Comparison of ENCODE assay signal across 14 cellular contexts in genomic region chr15:49521802-49522201, GRCh38.
A peak's percentile ranks its signal among the peaks of the same experiment; 100 is the strongest.
DNase-seq lines count a peak whose midpoint lies in the region; ATAC-seq and TF ChIP-seq lines count a peak whose summit lies in the region.
"Had no signal": no experiment of that assay in that cellular context is flagged by ENCODE, and none has a peak within 500 bp of the region (broad histone marks: within the 10 kb centered on the region; RNA-seq: fewer than 3 reads in every experiment).

No MANE protein-coding gene starts in this region.

- peaks cover 42% of the 10 kb centered on the region for H3K36me3 Mint-ChIP-seq in WTC11
- peaks cover 13% of the 10 kb centered on the region for H3K36me3 Mint-ChIP-seq in glutamatergic neuron (ENCODE audit: unreplicated experiment)
- H3K36me3 Mint-ChIP-seq in T-helper 2 cell treated with Interferon-gamma antibody and Interleukin-4, amounts not matched to agents 5 μg/mL and 100 μg/mL, for 36 hours (ENCODE audit: low read depth): no peaks in the 10 kb centered on the region

- H3K79me2 ChIP-seq in Loucy (ENCODE audit: insufficient read depth, low read length): no peaks in the 10 kb centered on the region

- no peak overlapping the region for H3K27ac ChIP-seq in liver (ENCODE audit: low read depth in 1 of 2, low read length in 2 of 2)
- H3K27ac ChIP-seq: testis had no signal

- DNase-seq in DMS53 (lab: John Stamatoyannopoulos, UW): peak; percentile 17
- DNase-seq in DMS53 treated with DMSO at 0.1 percent for 48 hours (lab: John Stamatoyannopoulos, UW; ENCODE audit: unreplicated experiment): no peak
- DNase-seq in WTC11 (ENCODE audit: low spot score): no peak
- DNase-seq in glutamatergic neuron: no peak
- no peak for DNase-seq in T-helper 2 cell treated with Interferon-gamma antibody and Interleukin-4, amounts not matched to agents 5 μg/mL and 100 μg/mL, for 36 hours (ENCODE audit: low spot score)
- no peak for DNase-seq in activated CD4-positive, alpha-beta T cell treated with anti-CD3 and anti-CD28 coated beads for 1 hour
- DNase-seq: activated CD4-positive, CD25-positive, alpha-beta regulatory T cell; NCI-H2029; right cardiac atrium; testis had no signal

- H3K9me3 Mint-ChIP-seq in WTC11 (peaks cover 67% of the 10 kb centered on the region), glutamatergic neuron (ENCODE audit: unreplicated experiment) (peaks cover 12% of the 10 kb centered on the region)
- H3K9me3 Mint-ChIP-seq in T-helper 2 cell treated with Interferon-gamma antibody and Interleukin-4, amounts not matched to agents 5 μg/mL and 100 μg/mL, for 36 hours: peaks cover 21% of the 10 kb centered on the region

- CTCF ChIA-PET in WTC11 (lab: Charles Lee): no interaction called here

- POLR2A ChIA-PET in WTC11 (lab: Charles Lee): no interaction called here

- no peak overlapping the region for H3K4me2 ChIP-seq in Loucy (ENCODE audit: low read depth, low read length, poor library complexity, severe bottlenecking)

- WGBS in liver: 64% methylated on average over 3 of the region's 3 CpGs

- H3K4me3 Mint-ChIP-seq in WTC11 (no peak overlapping the region), glutamatergic neuron (ENCODE audit: unreplicated experiment) (no peak overlapping the region)
- no peak overlapping the region for H3K4me3 Mint-ChIP-seq in T-helper 2 cell treated with Interferon-gamma antibody and Interleukin-4, amounts not matched to agents 5 μg/mL and 100 μg/mL, for 36 hours
- H3K4me3 Mint-ChIP-seq: brain had no signal

- no peaks in the 10 kb centered on the region for H3F3A ChIP-seq in Loucy (ENCODE audit: low read depth)

- no peaks in the 10 kb centered on the region for H3K36me3 ChIP-seq in Loucy (ENCODE audit: insufficient read depth, low read length)
- H3K36me3 ChIP-seq in liver (ENCODE audit: control insufficient read depth in 4 of 4, insufficient read depth in 3 of 4, low read depth in 1 of 4, low read length in 3 of 4): no peaks in the 10 kb centered on the region

- H3K4me1 ChIP-seq in Loucy (ENCODE audit: insufficient read depth, low read length, poor library complexity, severe bottlenecking) (no peaks in the 10 kb centered on the region), liver (ENCODE audit: control insufficient read depth in 4 of 4, insufficient read depth in 4 of 4, low read length in 3 of 4) (no peaks in the 10 kb centered on the region)
- H3K4me1 ChIP-seq: testis had no signal

- H3K27me3 ChIP-seq in Loucy (ENCODE audit: insufficient read depth, low read length, poor library complexity, severe bottlenecking): no peaks in the 10 kb centered on the region
- no peaks in the 10 kb centered on the region for H3K27me3 ChIP-seq in liver (ENCODE audit: control insufficient read depth in 4 of 4, insufficient read depth in 4 of 4, low read length in 3 of 4)
- H3K27me3 ChIP-seq: testis had no signal

- no peak overlapping the region for H2AFZ ChIP-seq in Loucy (ENCODE audit: low read length)

- TF ChIP-seq CTCF in Loucy (conservative IDR thresholded peaks at IDR 0.05; ENCODE audit: low read length): peak; percentile 28; the same call in 1 of the 2 replicates
- no peak for TF ChIP-seq CTCF in WTC11 (IDR thresholded peaks at IDR 0.05)
- peak; percentile 30 for TF ChIP-seq CTCF in liver (IDR thresholded peaks at IDR 0.05; ENCODE audit: low read depth, low read length, missing input control)
- no peak for TF ChIP-seq CTCF in glutamatergic neuron (IDR thresholded peaks at IDR 0.05; ENCODE audit: partially characterized antibody, unreplicated experiment)

- H3K9ac ChIP-seq in Loucy (ENCODE audit: low read depth, low read length, poor library complexity, severe bottlenecking): no peak overlapping the region
- H3K9ac ChIP-seq in liver (ENCODE audit: low read depth in 1 of 2, low read length in 2 of 2): no peak overlapping the region

- ATAC-seq in WTC11: peak; percentile 73
- ATAC-seq: right cardiac atrium had no signal

- H3K9me3 ChIP-seq in Loucy (ENCODE audit: insufficient read depth, low read depth, low read length) (peaks cover 9% of the 10 kb centered on the region; the same call in 1 of the 2 replicates), liver (ENCODE audit: control insufficient read depth in 4 of 4, low read length in 3 of 4) (no peaks in the 10 kb centered on the region)
- H3K9me3 ChIP-seq: testis had no signal

- no peak overlapping the region for H3K27ac Mint-ChIP-seq in WTC11
- H3K27ac Mint-ChIP-seq in glutamatergic neuron (ENCODE audit: unreplicated experiment): no peak overlapping the region
- H3K27ac Mint-ChIP-seq in T-helper 2 cell treated with Interferon-gamma antibody and Interleukin-4, amounts not matched to agents 5 μg/mL and 100 μg/mL, for 36 hours: no peak overlapping the region
- H3K27ac Mint-ChIP-seq: activated T-helper 2 cell treated with anti-CD3 and anti-CD28 coated beads, Interferon-gamma antibody, Interleukin-2, Interleukin-4, amounts not matched to agents 10 μg/mL and 5 μg/mL and 100 μg/mL, durations not matched to agents 14 hours and 24 hours and 36 hours; brain had no signal

- no peaks in the 10 kb centered on the region for H4K20me1 ChIP-seq in Loucy (ENCODE audit: insufficient read depth, low read length, poor library complexity, severe bottlenecking)

- no peaks in the 10 kb centered on the region for H3K9me2 ChIP-seq in Loucy (replicated peaks; ENCODE audit: low read depth, low read length)

- H3K4me1 Mint-ChIP-seq in WTC11: no peaks in the 10 kb centered on the region
- H3K4me1 Mint-ChIP-seq in glutamatergic neuron (ENCODE audit: low read depth, unreplicated experiment): no peaks in the 10 kb centered on the region
- no peaks in the 10 kb centered on the region for H3K4me1 Mint-ChIP-seq in T-helper 2 cell treated with Interferon-gamma antibody and Interleukin-4, amounts not matched to agents 5 μg/mL and 100 μg/mL, for 36 hours (ENCODE audit: low read depth)
- H3K4me1 Mint-ChIP-seq: brain had no signal

- TF ChIP-seq RAD21 in liver (IDR thresholded peaks at IDR 0.05): peak; percentile 45 to 64

- H3K4me3 ChIP-seq in Loucy (ENCODE audit: low read length, poor library complexity, severe bottlenecking) (no peak overlapping the region), liver (ENCODE audit: low read depth in 1 of 3, low read length in 3 of 3) (no peak overlapping the region)
- H3K4me3 ChIP-seq: testis had no signal

- no peaks in the 10 kb centered on the region; the same call in 1 of the 2 replicates for H3K27me3 Mint-ChIP-seq in WTC11 (ENCODE audit: low read depth)
- H3K27me3 Mint-ChIP-seq in glutamatergic neuron (ENCODE audit: unreplicated experiment): peaks cover 1% of the 10 kb centered on the region
- no peaks in the 10 kb centered on the region for H3K27me3 Mint-ChIP-seq in T-helper 2 cell treated with Interferon-gamma antibody and Interleukin-4, amounts not matched to agents 5 μg/mL and 100 μg/mL, for 36 hours (ENCODE audit: low read depth)

TF ChIP-seq in WTC11, 78 proteins besides CTCF, POLR2A, EP300 and RAD21 (continues in another document):
- TF ChIP-seq SMAD3 (CRISPR knock-in tag; IDR thresholded peaks at IDR 0.05; ENCODE audit: borderline replicate concordance) (no peak), OVOL2 (CRISPR knock-in tag; IDR thresholded peaks at IDR 0.05; ENCODE audit: borderline replicate concordance) (no peak), CREB1 (CRISPR knock-in tag; IDR thresholded peaks at IDR 0.05) (no peak)
- TF ChIP-seq, protein P1, sequence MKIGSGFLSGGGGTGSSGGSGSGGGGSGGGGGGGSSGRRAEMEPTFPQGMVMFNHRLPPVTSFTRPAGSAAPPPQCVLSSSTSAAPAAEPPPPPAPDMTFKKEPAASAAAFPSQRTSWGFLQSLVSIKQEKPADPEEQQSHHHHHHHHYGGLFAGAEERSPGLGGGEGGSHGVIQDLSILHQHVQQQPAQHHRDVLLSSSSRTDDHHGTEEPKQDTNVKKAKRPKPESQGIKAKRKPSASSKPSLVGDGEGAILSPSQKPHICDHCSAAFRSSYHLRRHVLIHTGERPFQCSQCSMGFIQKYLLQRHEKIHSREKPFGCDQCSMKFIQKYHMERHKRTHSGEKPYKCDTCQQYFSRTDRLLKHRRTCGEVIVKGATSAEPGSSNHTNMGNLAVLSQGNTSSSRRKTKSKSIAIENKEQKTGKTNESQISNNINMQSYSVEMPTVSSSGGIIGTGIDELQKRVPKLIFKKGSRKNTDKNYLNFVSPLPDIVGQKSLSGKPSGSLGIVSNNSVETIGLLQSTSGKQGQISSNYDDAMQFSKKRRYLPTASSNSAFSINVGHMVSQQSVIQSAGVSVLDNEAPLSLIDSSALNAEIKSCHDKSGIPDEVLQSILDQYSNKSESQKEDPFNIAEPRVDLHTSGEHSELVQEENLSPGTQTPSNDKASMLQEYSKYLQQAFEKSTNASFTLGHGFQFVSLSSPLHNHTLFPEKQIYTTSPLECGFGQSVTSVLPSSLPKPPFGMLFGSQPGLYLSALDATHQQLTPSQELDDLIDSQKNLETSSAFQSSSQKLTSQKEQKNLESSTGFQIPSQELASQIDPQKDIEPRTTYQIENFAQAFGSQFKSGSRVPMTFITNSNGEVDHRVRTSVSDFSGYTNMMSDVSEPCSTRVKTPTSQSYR (CRISPR knock-in tag; IDR thresholded peaks at IDR 0.05): no peak

TF ChIP-seq in liver, 16 proteins besides CTCF, POLR2A, EP300 and RAD21 (continues in another document):
- TF ChIP-seq EGR1 (IDR thresholded peaks at IDR 0.05; ENCODE audit: low read depth in 2 of 2): no peak
- no peak for TF ChIP-seq JUND (IDR thresholded peaks at IDR 0.05)
- no peak for TF ChIP-seq NR2F2 (IDR thresholded peaks at IDR 0.05)
- TF ChIP-seq, protein P2, sequence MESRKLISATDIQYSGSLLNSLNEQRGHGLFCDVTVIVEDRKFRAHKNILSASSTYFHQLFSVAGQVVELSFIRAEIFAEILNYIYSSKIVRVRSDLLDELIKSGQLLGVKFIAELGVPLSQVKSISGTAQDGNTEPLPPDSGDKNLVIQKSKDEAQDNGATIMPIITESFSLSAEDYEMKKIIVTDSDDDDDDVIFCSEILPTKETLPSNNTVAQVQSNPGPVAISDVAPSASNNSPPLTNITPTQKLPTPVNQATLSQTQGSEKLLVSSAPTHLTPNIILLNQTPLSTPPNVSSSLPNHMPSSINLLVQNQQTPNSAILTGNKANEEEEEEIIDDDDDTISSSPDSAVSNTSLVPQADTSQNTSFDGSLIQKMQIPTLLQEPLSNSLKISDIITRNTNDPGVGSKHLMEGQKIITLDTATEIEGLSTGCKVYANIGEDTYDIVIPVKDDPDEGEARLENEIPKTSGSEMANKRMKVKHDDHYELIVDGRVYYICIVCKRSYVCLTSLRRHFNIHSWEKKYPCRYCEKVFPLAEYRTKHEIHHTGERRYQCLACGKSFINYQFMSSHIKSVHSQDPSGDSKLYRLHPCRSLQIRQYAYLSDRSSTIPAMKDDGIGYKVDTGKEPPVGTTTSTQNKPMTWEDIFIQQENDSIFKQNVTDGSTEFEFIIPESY (IDR thresholded peaks at IDR 0.05): no peak
- no peak for TF ChIP-seq RXRA (IDR thresholded peaks at IDR 0.05)

Comparison
In these comparisons a context has a peak if more than half of its experiments do, and no peak if none do; other contexts are left out.
1. CTCF ChIP-seq: peak in Loucy (single experiment) and liver (single experiment); none in WTC11 (single experiment) and glutamatergic neuron (single experiment).